In the genomic region with DNA sequence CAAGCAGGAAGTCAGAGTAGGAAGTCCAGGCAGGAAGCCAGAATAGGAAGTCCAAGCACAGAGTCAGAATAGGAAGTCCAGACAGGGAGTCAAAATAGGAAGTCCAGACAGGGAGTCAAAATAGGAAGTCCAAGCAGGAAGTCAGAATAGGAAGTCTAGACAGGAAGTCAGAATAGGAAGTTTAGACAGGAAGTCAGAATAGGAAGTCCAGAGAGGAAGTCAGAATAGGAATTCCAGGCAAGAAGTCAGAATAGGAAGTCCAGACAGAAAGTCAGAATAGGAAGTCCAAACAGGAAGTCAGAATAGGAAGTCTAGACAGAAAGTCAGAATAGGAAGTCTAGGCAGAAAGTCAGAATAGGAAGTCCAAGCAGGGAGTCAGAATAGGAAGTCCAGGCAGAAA, we compare ENCODE assay signal across 29 cellular contexts.
"Had no signal": no experiment of that assay in that cellular context is flagged by ENCODE, and none has a peak within 500 bp of the region (broad histone marks: within the 10 kb centered on the region; RNA-seq: fewer than 3 reads in every experiment).

No MANE protein-coding gene starts in this region.

- H3K4me1 Mint-ChIP-seq: activated CD4-positive, alpha-beta T cell treated with anti-CD3 and anti-CD28 coated beads for 36 hours; activated CD4-positive, alpha-beta T cell treated with anti-CD3 and anti-CD28 coated beads, Interleukin-2, amount 10 ng/mL, durations not matched to agents 7 days and 5 days; activated naive CD8-positive, alpha-beta T cell treated with anti-CD3 and anti-CD28 coated beads, Interleukin-2, amount 50 U/mL, for 24 hours; brain had no signal

- DNase-seq: activated CD4-positive, alpha-beta T cell treated with anti-CD3 and anti-CD28 coated beads for 36 hours; activated CD4-positive, alpha-beta T cell treated with anti-CD3 and anti-CD28 coated beads, Interleukin-2, amount 10 ng/mL, durations not matched to agents 7 days and 5 days; activated CD4-positive, alpha-beta T cell treated with anti-CD3 and anti-CD28 coated beads, Interleukin-2, amount 50 U/mL, for 48 hours; activated CD8-positive, alpha-beta memory T cell treated with anti-CD3 and anti-CD28 coated beads, Interleukin-2, amount 50 U/mL, for 4 hours; activated gamma-delta T cell treated with Interleukin-2 at 50 U/mL for 16 hours; activated naive CD4-positive, alpha-beta T cell treated with anti-CD3 and anti-CD28 coated beads for 36 hours; activated naive CD8-positive, alpha-beta T cell treated with anti-CD3 and anti-CD28 coated beads, Interleukin-2, amount 50 U/mL, for 24 hours; activated T-cell treated with anti-CD3 and anti-CD28 coated beads for 4 hours; activated T-cell treated with anti-CD3 and anti-CD28 coated beads, Interleukin-2, amount 50 U/mL, for 4 hours; anterior cingulate cortex; central memory CD4-positive, alpha-beta T cell; NCI-H1092; NCI-H1436 treated with DMSO at 0.1 percent for 48 hours; NCI-H1694 treated with DMSO at 0.1 percent for 48 hours; NCI-H2029; NCI-H345; NCI-H524 treated with DMSO at 0.1 percent for 48 hours; SHP77; SK-N-SH; SW 1271; T-helper 1 cell; T-helper 2 cell; T-helper 9 cell had no signal

- H3K4me3 Mint-ChIP-seq: activated CD4-positive, alpha-beta T cell treated with anti-CD3 and anti-CD28 coated beads for 36 hours; activated CD4-positive, alpha-beta T cell treated with anti-CD3 and anti-CD28 coated beads, Interleukin-2, amount 10 ng/mL, durations not matched to agents 7 days and 5 days; activated naive CD4-positive, alpha-beta T cell treated with anti-CD3 and anti-CD28 coated beads for 36 hours; activated naive CD8-positive, alpha-beta T cell treated with anti-CD3 and anti-CD28 coated beads, Interleukin-2, amount 50 U/mL, for 24 hours; activated T-cell treated with anti-CD3 and anti-CD28 coated beads, Interleukin-2, amount 50 U/mL, for 4 hours; activated T-helper 1 cell treated with anti-CD3 and anti-CD28 coated beads, Interleukin-12 subunit alpha, Interleukin-12 subunit beta, Interleukin-2, Interleukin-4 antibody, amounts not matched to agents 30 ng/mL and 10 ng/mL and 1 ng/mL, durations not matched to agents 14 hours and 24 hours and 36 hours; brain had no signal

- H3K4me1 ChIP-seq: SJSA1 had no signal

- H3K27ac ChIP-seq: SJSA1 had no signal

- H3K36me3 Mint-ChIP-seq: activated naive CD4-positive, alpha-beta T cell treated with anti-CD3 and anti-CD28 coated beads, Interleukin-2, amount 50 U/mL, for 72 hours; brain had no signal

- H3K9ac ChIP-seq: SK-N-SH had no signal

- H3K4me2 ChIP-seq: SK-N-SH had no signal

- H3K27ac Mint-ChIP-seq: activated CD4-positive, alpha-beta T cell treated with anti-CD3 and anti-CD28 coated beads for 36 hours; activated CD4-positive, alpha-beta T cell treated with anti-CD3 and anti-CD28 coated beads, Interleukin-2, amount 10 ng/mL, durations not matched to agents 7 days and 5 days; activated naive CD4-positive, alpha-beta T cell treated with anti-CD3 and anti-CD28 coated beads for 36 hours; activated naive CD4-positive, alpha-beta T cell treated with anti-CD3 and anti-CD28 coated beads, Interleukin-2, amount 50 U/mL, for 72 hours; activated naive CD8-positive, alpha-beta T cell treated with anti-CD3 and anti-CD28 coated beads, Interleukin-2, amount 50 U/mL, for 24 hours; activated T-helper 1 cell treated with anti-CD3 and anti-CD28 coated beads, Interleukin-12 subunit alpha, Interleukin-12 subunit beta, Interleukin-2, Interleukin-4 antibody, amounts not matched to agents 30 ng/mL and 10 ng/mL and 1 ng/mL, durations not matched to agents 14 hours and 24 hours and 36 hours; brain had no signal

- H3K27me3 Mint-ChIP-seq: activated CD4-positive, alpha-beta T cell treated with anti-CD3 and anti-CD28 coated beads, Interleukin-2, amount 10 ng/mL, durations not matched to agents 7 days and 5 days had no signal

- H3K36me3 ChIP-seq: SJSA1 had no signal

- H3K4me3 ChIP-seq: SJSA1 had no signal

- ATAC-seq: activated CD4-positive, alpha-beta T cell treated with anti-CD3 and anti-CD28 coated beads for 36 hours; activated CD4-positive, CD25-positive, alpha-beta regulatory T cell treated with anti-CD3 and anti-CD28 coated beads, Interleukin-2, amount 50 U/mL, for 24 hours; activated naive CD4-positive, alpha-beta T cell treated with anti-CD3 and anti-CD28 coated beads, Interleukin-2, amount 50 U/mL, for 72 hours; activated naive CD8-positive, alpha-beta T cell treated with anti-CD3 and anti-CD28 coated beads, Interleukin-2, amount 50 U/mL, for 24 hours; activated T-cell treated with anti-CD3 and anti-CD28 coated beads, Interleukin-2, amount 50 U/mL, for 4 hours; Panc1 had no signal

- H3K9me3 ChIP-seq: SJSA1, SK-N-SH had no signal

- H3K27me3 ChIP-seq: SJSA1 had no signal

- H3K9me3 Mint-ChIP-seq: activated CD4-positive, alpha-beta T cell treated with anti-CD3 and anti-CD28 coated beads, Interleukin-2, amount 10 ng/mL, durations not matched to agents 7 days and 5 days; activated naive CD4-positive, alpha-beta T cell treated with anti-CD3 and anti-CD28 coated beads for 36 hours; activated naive CD8-positive, alpha-beta T cell treated with anti-CD3 and anti-CD28 coated beads, Interleukin-2, amount 50 U/mL, for 24 hours; activated T-cell treated with anti-CD3 and anti-CD28 coated beads, Interleukin-2, amount 50 U/mL, for 4 hours; activated T-helper 1 cell treated with anti-CD3 and anti-CD28 coated beads, Interleukin-12 subunit alpha, Interleukin-12 subunit beta, Interleukin-2, Interleukin-4 antibody, amounts not matched to agents 30 ng/mL and 10 ng/mL and 1 ng/mL, durations not matched to agents 14 hours and 24 hours and 36 hours had no signal
